Comparison of ENCODE assay signal across 33 cellular contexts in the genomic region with DNA sequence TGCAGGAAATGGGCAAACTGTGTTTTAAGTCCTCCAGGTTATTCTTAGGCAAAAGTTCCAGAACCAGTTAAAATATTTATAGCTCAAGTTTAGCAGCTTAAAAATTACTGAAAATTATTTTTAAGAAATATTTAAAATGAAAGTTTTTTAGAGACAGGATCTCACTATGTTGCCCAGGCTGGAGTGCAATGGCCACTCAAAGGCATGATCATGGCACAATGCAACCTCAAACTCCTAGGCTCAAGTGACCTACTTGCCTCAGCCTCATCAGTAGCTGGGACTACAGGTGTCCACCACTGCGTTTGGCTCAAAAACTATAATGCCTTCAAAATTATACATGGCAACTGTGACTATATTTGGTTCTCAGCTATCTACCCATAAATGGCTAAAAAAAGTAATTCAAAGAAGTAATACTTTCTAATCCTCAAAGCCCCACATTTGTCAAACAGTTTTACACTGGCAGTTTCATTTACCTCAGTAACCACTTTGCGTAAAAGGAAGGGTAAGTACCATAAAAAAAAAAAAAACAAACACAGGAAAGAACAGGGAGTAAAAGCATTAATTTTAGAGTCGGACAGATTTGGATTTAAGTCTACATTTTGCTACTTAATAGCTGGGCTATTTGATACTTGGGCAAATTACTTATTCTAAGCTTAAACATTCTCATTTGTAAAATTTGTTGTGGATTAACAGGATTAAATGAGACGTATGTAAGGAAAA.
"Had no signal": no experiment of that assay in that cellular context is flagged by ENCODE, and none has a peak within 500 bp of the region (broad histone marks: within the 10 kb centered on the region; RNA-seq: fewer than 3 reads in every experiment).

No MANE protein-coding gene starts in this region.

- H3K36me3 ChIP-seq: cardiac muscle cell, thoracic aorta, uterus, WERI-Rb-1 had no signal

- H3K27me3 Mint-ChIP-seq: activated CD4-positive, alpha-beta T cell treated with anti-CD3 and anti-CD28 coated beads, Interleukin-2, amount 10 ng/mL, durations not matched to agents 24 days and 14 days; activated naive CD8-positive, alpha-beta T cell; brain; naive thymus-derived CD4-positive, alpha-beta T cell; progenitor cell of endocrine pancreas; type B pancreatic cell had no signal

- H3K27ac ChIP-seq: ascending aorta, cardiac muscle cell, coronary artery, dorsolateral prefrontal cortex, gastroesophageal sphincter, hepatocyte, sigmoid colon, thoracic aorta, uterus, WERI-Rb-1 had no signal

- H3K4me3 Mint-ChIP-seq: activated CD4-positive, alpha-beta T cell treated with anti-CD3 and anti-CD28 coated beads, Interleukin-2, amount 10 ng/mL, durations not matched to agents 24 days and 14 days; activated naive CD8-positive, alpha-beta T cell; brain; mesothelial cell of epicardium; naive thymus-derived CD4-positive, alpha-beta T cell; type B pancreatic cell had no signal

- H3K27me3 ChIP-seq: ascending aorta, cardiac muscle cell, dorsolateral prefrontal cortex, gastroesophageal sphincter, hepatocyte, sigmoid colon, uterus had no signal

- H2AFZ ChIP-seq: hepatocyte had no signal

- H3K4me1 Mint-ChIP-seq: mesothelial cell of epicardium had no signal

- H3K27ac Mint-ChIP-seq: activated CD4-positive, alpha-beta T cell treated with anti-CD3 and anti-CD28 coated beads, Interleukin-2, amount 10 ng/mL, durations not matched to agents 24 days and 14 days; activated naive CD8-positive, alpha-beta T cell; activated T-cell treated with anti-CD3 and anti-CD28 coated beads, Interleukin-2, amount 50 U/mL, for 72 hours; brain; mesothelial cell of epicardium; naive thymus-derived CD4-positive, alpha-beta T cell; progenitor cell of endocrine pancreas; type B pancreatic cell had no signal

- H3K4me3 ChIP-seq: ascending aorta, cardiac muscle cell, coronary artery, dorsolateral prefrontal cortex, gastroesophageal sphincter, hepatocyte, sigmoid colon, smooth muscle cell, thoracic aorta, uterus had no signal

- H3K9me3 Mint-ChIP-seq: activated T-cell treated with anti-CD3 and anti-CD28 coated beads, Interleukin-2, amount 50 U/mL, for 72 hours; naive thymus-derived CD4-positive, alpha-beta T cell; type B pancreatic cell had no signal

- DNase-seq: activated CD4-positive, alpha-beta T cell treated with anti-CD3 and anti-CD28 coated beads, Interleukin-2, amount 10 ng/mL, durations not matched to agents 24 days and 14 days; activated CD4-positive, CD25-positive, alpha-beta regulatory T cell treated with anti-CD3 and anti-CD28 coated beads, Interleukin-2, amount 50 U/mL, for 72 hours; activated effector memory CD4-positive, alpha-beta T cell treated with Interleukin-2 at 50 U/mL for 16 hours; activated naive CD4-positive, alpha-beta T cell treated with Interleukin-2 at 50 U/mL for 16 hours; activated T-cell treated with anti-CD3 and anti-CD28 coated beads for 4 hours; activated T-cell treated with anti-CD3 and anti-CD28 coated beads, Interleukin-2, amount 50 U/mL, for 72 hours; cerebellar nuclear complex; dorsolateral prefrontal cortex; effector memory CD4-positive, alpha-beta T cell; left cardiac atrium; mammary epithelial cell; naive thymus-derived CD4-positive, alpha-beta T cell; retina; sigmoid colon; stimulated activated CD4-positive, alpha-beta T cell treated with anti-CD3 and anti-CD28 coated beads, Interleukin-1b, Interleukin-23, amount 100 ng/mL, for 48 hours; stimulated activated naive CD4-positive, alpha-beta T cell treated with Interleukin-2 at 50 U/mL for 16 hours; T-helper 9 cell; uterus; WERI-Rb-1 had no signal

- FAIRE-seq: keratinocyte, TTC549 had no signal

- H3K4me1 ChIP-seq: ascending aorta, uterus had no signal

- H3K9me3 ChIP-seq: ascending aorta, gastroesophageal sphincter, sigmoid colon, thoracic aorta, uterus had no signal

- H3K4me2 ChIP-seq: hepatocyte, smooth muscle cell had no signal

- ATAC-seq: activated T-cell treated with anti-CD3 and anti-CD28 coated beads, Interleukin-2, amount 50 U/mL, for 72 hours; gastroesophageal sphincter; left cardiac atrium; naive thymus-derived CD4-positive, alpha-beta T cell had no signal
